8 cellular contexts compared by ENCODE assay signal in the genomic region with DNA sequence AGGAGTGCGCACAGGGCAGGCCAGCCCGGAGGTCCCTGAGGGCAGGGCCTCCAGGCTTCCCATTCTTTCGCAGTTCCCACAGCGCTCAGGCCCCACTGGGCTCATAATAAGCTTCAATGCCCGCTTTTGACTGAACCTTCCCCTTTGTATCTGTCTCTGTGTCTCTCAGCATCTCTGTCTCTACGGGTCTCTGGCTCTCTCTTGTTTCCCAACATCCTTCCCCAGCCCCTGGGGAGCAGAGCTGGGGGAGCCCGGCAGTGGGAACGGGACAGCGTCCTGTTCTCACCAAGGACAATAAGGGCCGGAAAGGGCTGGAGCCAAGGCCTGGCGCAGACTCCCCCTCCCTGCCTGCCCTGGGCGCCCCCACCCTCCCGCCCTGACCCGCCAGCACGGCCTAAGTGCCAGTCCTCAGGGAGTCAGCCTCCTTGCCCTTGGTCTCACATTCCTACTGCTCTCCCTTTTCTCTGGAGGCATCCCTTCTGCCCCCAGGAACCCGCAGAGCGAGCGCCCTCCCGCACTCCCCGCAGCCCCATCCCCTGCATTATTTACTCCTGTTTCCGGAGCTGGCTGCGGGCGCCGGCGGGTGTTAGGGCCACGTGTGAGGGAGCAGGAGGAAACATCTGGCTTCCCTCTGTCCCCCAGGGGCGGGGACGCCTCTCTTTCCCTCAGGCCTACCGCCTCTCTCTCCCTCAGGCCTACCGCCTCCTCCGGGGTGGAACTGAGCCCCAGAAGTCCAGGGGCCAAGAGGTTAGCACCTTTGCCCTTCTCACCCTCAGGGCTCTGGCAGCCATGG. TPM values are rescaled to one million over a fixed set of nuclear protein-coding genes. Genes with fewer than 3 reads are reported as not detected.
A peak's percentile ranks its signal among the peaks of the same experiment; 100 is the strongest.
DNase-seq lines count a peak whose midpoint lies in the region; ATAC-seq and FAIRE-seq lines count a peak whose summit lies in the region.

No MANE protein-coding gene starts in this region.

- peak overlapping the region; percentile 16 for H2AK5ac ChIP-seq in neuronal stem cell (ENCODE audit: low read depth, low read length)

- DNase-seq in ELF-1 (ENCODE audit: low read depth, low spot score) (peak; percentile 61), NCI-H69 (lab: John Stamatoyannopoulos, UW) (peak; percentile 97), frontal cortex (ENCODE audit: low spot score in 2 of 2) (peak; percentile 28 to 62), neuronal stem cell (ENCODE audit: low spot score) (peak; percentile 62), HuH-7 (ENCODE audit: low spot score) (no peak)
- no peak for DNase-seq in activated CD4-positive, alpha-beta T cell treated with anti-CD3 and anti-CD28 coated beads, Interleukin-2, amount 50 U/mL, for 48 hours

- peaks cover 9 to 29% of the 10 kb centered on the region in 2 donors for H3K36me3 ChIP-seq in neuronal stem cell (replicated peaks in 1 of 2; ENCODE audit: control insufficient read depth in 2 of 2, insufficient read depth in 2 of 2, low read length in 2 of 2)

- H3K79me1 ChIP-seq in neuronal stem cell (ENCODE audit: low read depth, low read length), result no peaks in the 10 kb centered on the region

- H3K27ac ChIP-seq in neuronal stem cell (replicated peaks; ENCODE audit: low read length), result peak overlapping the region; percentile 88

- peaks cover 0 to 5% (median 0%) of the 10 kb centered on the region in 3 experiments for H3K27me3 ChIP-seq in neuronal stem cell (ENCODE audit: control insufficient read depth in 3 of 3, insufficient read depth in 3 of 3, low read depth in 1 of 3, low read length in 3 of 3)

- H3K23ac ChIP-seq in neuronal stem cell (ENCODE audit: low read depth, low read length, poor library complexity), result no peak overlapping the region

- no peak overlapping the region for H2BK120ac ChIP-seq in neuronal stem cell (ENCODE audit: low read depth, low read length)

- H3K4me3 ChIP-seq in neuronal stem cell (ENCODE audit: low read length in 2 of 2), result peak overlapping the region in 1 of 2 donors; percentile 25

- H2BK12ac ChIP-seq in neuronal stem cell (ENCODE audit: low read length), result no peak overlapping the region

- peaks cover 14 to 17% of the 10 kb centered on the region in 2 donors for H3K4me1 ChIP-seq in neuronal stem cell (ENCODE audit: control insufficient read depth in 2 of 2, insufficient read depth in 1 of 2, low read depth in 1 of 2, low read length in 2 of 2)

- no peak overlapping the region for H4K91ac ChIP-seq in neuronal stem cell (ENCODE audit: low read depth, low read length, poor library complexity)

- no peaks in the 10 kb centered on the region for H3K9me3 ChIP-seq in neuronal stem cell (replicated peaks in 1 of 2; ENCODE audit: control insufficient read depth in 2 of 2, insufficient read depth in 1 of 2, low read depth in 1 of 2, low read length in 2 of 2)

- peak overlapping the region; percentile 50 for H3K9ac ChIP-seq in neuronal stem cell (ENCODE audit: low read depth, low read length, poor library complexity)

- no peak overlapping the region for H3K14ac ChIP-seq in neuronal stem cell (ENCODE audit: low read length)

- no peak overlapping the region for H3K4ac ChIP-seq in neuronal stem cell (ENCODE audit: low read length)

- no peak overlapping the region for H2BK15ac ChIP-seq in neuronal stem cell (ENCODE audit: low read length)

- H2AFZ ChIP-seq in neuronal stem cell (ENCODE audit: low read length), result peak overlapping the region; percentile 87

- peak overlapping the region; percentile 58 for H2BK5ac ChIP-seq in neuronal stem cell (ENCODE audit: low read length)

- no CpG with 5 or more reads among the region's 31 CpGs for WGBS in neuronal stem cell (ENCODE audit: extremely low coverage in 2 of 2, insufficient read length in 2 of 2, insufficient replicate concordance in 1 of 2), 2 donors

- peak overlapping the region; percentile 81 for H3K18ac ChIP-seq in neuronal stem cell (ENCODE audit: low read length)

- no peak overlapping the region for H4K8ac ChIP-seq in neuronal stem cell (ENCODE audit: low read depth, low read length)

- H3K4me2 ChIP-seq in neuronal stem cell (ENCODE audit: insufficient read depth, low read length, poor library complexity, severe bottlenecking), result peak overlapping the region; percentile 47

- ATAC-seq in GM21619 (IDR thresholded peaks at IDR 0.05; ENCODE audit: unreplicated experiment), result no peak
- ATAC-seq in GM21786 (IDR thresholded peaks at IDR 0.05; ENCODE audit: unreplicated experiment), result no peak

- no peak for FAIRE-seq in frontal cortex (lab: Jason Lieb, UNC)

RNA-seq across cellular contexts. Expression of a gene that starts 6.5 kb away (rescaled TPM):
- total RNA-seq in frontal cortex, result 74.6 TPM
- polyA plus RNA-seq in neuronal stem cell (2013, experiment 1 of 2), result 210 TPM
- polyA plus RNA-seq in neuronal stem cell (2013, experiment 2 of 2), result 197 TPM

RNA-seq across cellular contexts. Expression of a gene that starts 7.1 kb away (rescaled TPM):
- total RNA-seq in frontal cortex, result 21.2 TPM
- polyA plus RNA-seq in neuronal stem cell (2013, experiment 1 of 2), result 7.5 TPM
- polyA plus RNA-seq in neuronal stem cell (2013, experiment 2 of 2), result 7.4 TPM

RNA-seq across cellular contexts. Expression of a gene that starts 26.2 kb away (rescaled TPM):
- total RNA-seq in frontal cortex, result 15.1 TPM
- polyA plus RNA-seq in neuronal stem cell (2013, experiment 1 of 2), result 309 TPM
- 297 TPM for polyA plus RNA-seq in neuronal stem cell (2013, experiment 2 of 2)

RNA-seq across cellular contexts. Expression of a gene that starts 30.9 kb away (rescaled TPM):
- total RNA-seq in frontal cortex, result 4.9 TPM
- 37.1 TPM for polyA plus RNA-seq in neuronal stem cell (2013, experiment 1 of 2)
- 36.6 TPM for polyA plus RNA-seq in neuronal stem cell (2013, experiment 2 of 2)

RNA-seq across cellular contexts. Expression of a gene that starts 38.9 kb away (rescaled TPM):
- total RNA-seq in frontal cortex, result 4.1 TPM
- 3.6 TPM for polyA plus RNA-seq in neuronal stem cell (2013, experiment 1 of 2)
- 4.3 TPM for polyA plus RNA-seq in neuronal stem cell (2013, experiment 2 of 2)

Comparison
In these comparisons a context has a peak if more than half of its experiments do, and no peak if none do; other contexts are left out.
1. DNase-seq: peak in ELF-1 (single experiment), NCI-H69 (single experiment), frontal cortex (2 of 2) and neuronal stem cell (single experiment); none in HuH-7 (single experiment) and activated CD4-positive, alpha-beta T cell treated with anti-CD3 and anti-CD28 coated beads, Interleukin-2, amount 50 U/mL, for 48 hours (0 of 2).